In genomic region chr11:92852946-92853345, GRCh38 we compare ENCODE assay signal across 18 cellular contexts.
DNase-seq lines count a peak whose midpoint lies in the region; ATAC-seq and TF ChIP-seq lines count a peak whose summit lies in the region.
"Had no signal": no experiment of that assay in that cellular context is flagged by ENCODE, and none has a peak within 500 bp of the region (broad histone marks: within the 10 kb centered on the region; RNA-seq: fewer than 3 reads in every experiment).

No MANE protein-coding gene starts in this region.

- peaks cover 3% of the 10 kb centered on the region for H3K36me3 Mint-ChIP-seq in chondrocyte (ENCODE audit: low read depth)
- H3K36me3 Mint-ChIP-seq in effector memory CD8-positive, alpha-beta T cell (ENCODE audit: insufficient read depth) = no peaks in the 10 kb centered on the region
- H3K36me3 Mint-ChIP-seq: activated naive CD4-positive, alpha-beta T cell treated with anti-CD3 and anti-CD28 coated beads, Interleukin-2, amount 50 U/mL, for 24 hours; CD8-positive, alpha-beta T cell; natural killer cell had no signal

- no peaks in the 10 kb centered on the region for H3K27me3 ChIP-seq in lower lobe of right lung (ENCODE audit: low read depth)
- H3K27me3 ChIP-seq: body of pancreas had no signal

- H3K27ac ChIP-seq in lower lobe of right lung = no peak overlapping the region
- H3K27ac ChIP-seq: body of pancreas, PC-9 had no signal

- no peaks in the 10 kb centered on the region for H3K4me1 Mint-ChIP-seq in stimulated activated naive CD8-positive, alpha-beta T cell treated with anti-CD3 and anti-CD28 coated beads, Interleukin-15, amount 100 ng/mL, for 72 hours
- H3K4me1 Mint-ChIP-seq in chondrocyte (ENCODE audit: low read depth) = peaks cover 13% of the 10 kb centered on the region
- no peaks in the 10 kb centered on the region for H3K4me1 Mint-ChIP-seq in effector memory CD8-positive, alpha-beta T cell (ENCODE audit: low read depth in 2 of 2)
- H3K4me1 Mint-ChIP-seq: activated CD4-positive, alpha-beta T cell treated with anti-CD3 and anti-CD28 coated beads, Interleukin-2, amount 10 ng/mL, durations not matched to agents 7 days and 5 days; activated naive CD4-positive, alpha-beta T cell treated with anti-CD3 and anti-CD28 coated beads, Interleukin-2, amount 50 U/mL, for 24 hours; natural killer cell had no signal

- no peaks in the 10 kb centered on the region for H3K4me1 ChIP-seq in lower lobe of right lung
- H3K4me1 ChIP-seq: body of pancreas had no signal

- H3K9me3 Mint-ChIP-seq in stimulated activated naive CD8-positive, alpha-beta T cell treated with anti-CD3 and anti-CD28 coated beads, Interleukin-15, amount 100 ng/mL, for 72 hours = no peaks in the 10 kb centered on the region
- no peaks in the 10 kb centered on the region for H3K9me3 Mint-ChIP-seq in chondrocyte (ENCODE audit: low read depth)
- peaks cover 0 to 8% of the 10 kb centered on the region in 2 donors for H3K9me3 Mint-ChIP-seq in effector memory CD8-positive, alpha-beta T cell
- H3K9me3 Mint-ChIP-seq: activated CD4-positive, alpha-beta T cell treated with anti-CD3 and anti-CD28 coated beads, Interleukin-2, amount 10 ng/mL, durations not matched to agents 7 days and 5 days; activated naive CD4-positive, alpha-beta T cell treated with anti-CD3 and anti-CD28 coated beads, Interleukin-2, amount 50 U/mL, for 24 hours; CD8-positive, alpha-beta T cell; natural killer cell; stimulated activated naive CD8-positive, alpha-beta T cell treated with anti-CD3 and anti-CD28 coated beads, Interleukin-15, Interleukin-2, amounts not matched to agents 100 ng/mL and 50 ng/mL, for 24 hours had no signal

- no peak overlapping the region for H3K4me3 Mint-ChIP-seq in stimulated activated naive CD8-positive, alpha-beta T cell treated with anti-CD3 and anti-CD28 coated beads, Interleukin-15, amount 100 ng/mL, for 72 hours
- H3K4me3 Mint-ChIP-seq in chondrocyte (ENCODE audit: unreplicated experiment) = no peak overlapping the region
- H3K4me3 Mint-ChIP-seq in effector memory CD8-positive, alpha-beta T cell = no peak overlapping the region
- H3K4me3 Mint-ChIP-seq: activated CD4-positive, alpha-beta T cell treated with anti-CD3 and anti-CD28 coated beads, Interleukin-2, amount 10 ng/mL, durations not matched to agents 7 days and 5 days; activated naive CD4-positive, alpha-beta T cell treated with anti-CD3 and anti-CD28 coated beads, Interleukin-2, amount 50 U/mL, for 24 hours; CD8-positive, alpha-beta T cell; natural killer cell; stimulated activated naive CD8-positive, alpha-beta T cell treated with anti-CD3 and anti-CD28 coated beads, Interleukin-15, Interleukin-2, amounts not matched to agents 100 ng/mL and 50 ng/mL, for 24 hours had no signal

- H3K4me3 ChIP-seq in lower lobe of right lung = no peak overlapping the region
- H3K4me3 ChIP-seq: body of pancreas, PC-9 had no signal

- no peaks in the 10 kb centered on the region for H3K27me3 Mint-ChIP-seq in stimulated activated naive CD8-positive, alpha-beta T cell treated with anti-CD3 and anti-CD28 coated beads, Interleukin-15, amount 100 ng/mL, for 72 hours
- no peaks in the 10 kb centered on the region for H3K27me3 Mint-ChIP-seq in chondrocyte (ENCODE audit: low read depth)
- H3K27me3 Mint-ChIP-seq in effector memory CD8-positive, alpha-beta T cell = no peaks in the 10 kb centered on the region
- H3K27me3 Mint-ChIP-seq: activated CD4-positive, alpha-beta T cell treated with anti-CD3 and anti-CD28 coated beads, Interleukin-2, amount 10 ng/mL, durations not matched to agents 7 days and 5 days; activated naive CD4-positive, alpha-beta T cell treated with anti-CD3 and anti-CD28 coated beads, Interleukin-2, amount 50 U/mL, for 24 hours; progenitor cell of endocrine pancreas; stimulated activated naive CD8-positive, alpha-beta T cell treated with anti-CD3 and anti-CD28 coated beads, Interleukin-15, Interleukin-2, amounts not matched to agents 100 ng/mL and 50 ng/mL, for 24 hours had no signal

- TF ChIP-seq CTCF in lower lobe of right lung (IDR thresholded peaks at IDR 0.05) (no peak), chondrocyte (IDR thresholded peaks at IDR 0.05) (no peak)

- H3K36me3 ChIP-seq in lower lobe of right lung = no peaks in the 10 kb centered on the region

- intact Hi-C loops in lower lobe of right lung (cut with DNase I) = no loop called here

- no peaks in the 10 kb centered on the region for H3K9me3 ChIP-seq in lower lobe of right lung
- H3K9me3 ChIP-seq: body of pancreas had no signal

- ATAC-seq in stimulated activated naive CD8-positive, alpha-beta T cell treated with anti-CD3 and anti-CD28 coated beads, Interleukin-15, amount 100 ng/mL, for 72 hours = peak; percentile 24
- no peak for ATAC-seq in stimulated activated naive CD8-positive, alpha-beta T cell treated with anti-CD3 and anti-CD28 coated beads, Interleukin-15, Interleukin-2, amounts not matched to agents 100 U/mL and 50 U/mL, for 24 hours
- ATAC-seq in lower lobe of right lung (peak in 1 of 2 donors; percentile 68), GM21447 (IDR thresholded peaks at IDR 0.05; ENCODE audit: unreplicated experiment) (no peak)
- no peak for ATAC-seq in effector memory CD8-positive, alpha-beta T cell (replicated peaks)
- ATAC-seq: body of pancreas; CD8-positive, alpha-beta T cell; natural killer cell had no signal

- DNase-seq in stimulated activated naive CD8-positive, alpha-beta T cell treated with anti-CD3 and anti-CD28 coated beads, Interleukin-15, amount 100 ng/mL, for 72 hours = no peak
- DNase-seq in stimulated activated naive CD8-positive, alpha-beta T cell treated with anti-CD3 and anti-CD28 coated beads, Interleukin-15, Interleukin-2, amounts not matched to agents 100 U/mL and 50 U/mL, for 24 hours = no peak
- DNase-seq in astrocyte of the hippocampus (ENCODE audit: low read depth, low spot score) (peak; percentile 39), lower lobe of right lung (peak; percentile 45), chondrocyte (ENCODE audit: low spot score) (no peak), inferior parietal cortex (ENCODE audit: extremely low spot score) (no peak)
- DNase-seq in effector memory CD8-positive, alpha-beta T cell = no peak
- DNase-seq: activated CD4-positive, alpha-beta T cell treated with anti-CD3 and anti-CD28 coated beads, Interleukin-2, amount 10 ng/mL, durations not matched to agents 7 days and 5 days; body of pancreas; natural killer cell; NCI-H1436; NCI-H524 treated with DMSO at 0.1 percent for 48 hours had no signal

- no peak overlapping the region for H3K27ac Mint-ChIP-seq in stimulated activated naive CD8-positive, alpha-beta T cell treated with anti-CD3 and anti-CD28 coated beads, Interleukin-15, amount 100 ng/mL, for 72 hours
- no peak overlapping the region for H3K27ac Mint-ChIP-seq in chondrocyte (ENCODE audit: unreplicated experiment)
- no peak overlapping the region for H3K27ac Mint-ChIP-seq in effector memory CD8-positive, alpha-beta T cell
- H3K27ac Mint-ChIP-seq: activated CD4-positive, alpha-beta T cell treated with anti-CD3 and anti-CD28 coated beads, Interleukin-2, amount 10 ng/mL, durations not matched to agents 7 days and 5 days; activated naive CD4-positive, alpha-beta T cell treated with anti-CD3 and anti-CD28 coated beads, Interleukin-2, amount 50 U/mL, for 24 hours; CD8-positive, alpha-beta T cell; natural killer cell; progenitor cell of endocrine pancreas; stimulated activated naive CD8-positive, alpha-beta T cell treated with anti-CD3 and anti-CD28 coated beads, Interleukin-15, Interleukin-2, amounts not matched to agents 100 ng/mL and 50 ng/mL, for 24 hours had no signal

Comparison
In these comparisons a context has a peak if more than half of its experiments do, and no peak if none do; other contexts are left out.
1. DNase-seq: peak in astrocyte of the hippocampus (single experiment) and lower lobe of right lung (single experiment); none in stimulated activated naive CD8-positive, alpha-beta T cell treated with anti-CD3 and anti-CD28 coated beads, Interleukin-15, amount 100 ng/mL, for 72 hours (0 of 2), stimulated activated naive CD8-positive, alpha-beta T cell treated with anti-CD3 and anti-CD28 coated beads, Interleukin-15, Interleukin-2, amounts not matched to agents 100 U/mL and 50 U/mL, for 24 hours (single experiment), chondrocyte (single experiment), effector memory CD8-positive, alpha-beta T cell (0 of 3) and inferior parietal cortex (single experiment).